11 cellular contexts compared by ENCODE assay signal in genomic region chr3:58487140-58487886, GRCh38. TPM values are rescaled to one million over a fixed set of nuclear protein-coding genes. Genes with fewer than 3 reads are reported as not detected.
A peak's percentile ranks its signal among the peaks of the same experiment; 100 is the strongest.
DNase-seq lines count a peak whose midpoint lies in the region; ATAC-seq, FAIRE-seq and TF ChIP-seq lines count a peak whose summit lies in the region.
"Had no signal": no experiment of that assay in that cellular context is flagged by ENCODE, and none has a peak within 500 bp of the region (broad histone marks: within the 10 kb centered on the region; RNA-seq: fewer than 3 reads in every experiment).

No MANE protein-coding gene starts in this region.

- no peak for FAIRE-seq in GM12891 (lab: Jason Lieb, UNC)

- no peak overlapping the region for H3K4me3 ChIP-seq in BE2C (ENCODE audit: low read depth, low read length)
- H3K4me3 ChIP-seq in NB4 (ENCODE audit: low read depth, low read length), result no peak overlapping the region
- no peak overlapping the region for H3K4me3 ChIP-seq in SJCRH30

- TF ChIP-seq POLR2A in NB4 (IDR thresholded peaks at IDR 0.05; ENCODE audit: extremely low read depth, insufficient read length), result no peak
- no peak for TF ChIP-seq POLR2A in GM12891 (IDR thresholded peaks at IDR 0.05; ENCODE audit: low read depth, low read length)

- DNase-seq in BE2C, result peak; percentile 14
- DNase-seq in NB4 (ENCODE audit: low read depth), result peak; percentile 51
- peak; percentile 61 for DNase-seq in myocyte (ENCODE audit: low read depth)
- DNase-seq in SJCRH30, result no peak
- no peak for DNase-seq in epidermal melanocyte (ENCODE audit: insufficient read length, low spot score)
- no peak for DNase-seq in GM12891 (ENCODE audit: insufficient read length, low spot score)
- DNase-seq: activated gamma-delta T cell, hippocampal formation had no signal

- no peaks in the 10 kb centered on the region for H3K27me3 ChIP-seq in BE2C
- H3K27me3 ChIP-seq in SJCRH30, result no peaks in the 10 kb centered on the region

- H3K9me3 ChIP-seq in BE2C, result no peaks in the 10 kb centered on the region
- H3K9me3 ChIP-seq in SJCRH30 (replicated peaks), result no peaks in the 10 kb centered on the region

- no peaks in the 10 kb centered on the region for H3K36me3 ChIP-seq in BE2C
- no peaks in the 10 kb centered on the region for H3K36me3 ChIP-seq in SJCRH30

- TF ChIP-seq CTCF in BE2C (IDR thresholded peaks at IDR 0.05; ENCODE audit: low read depth, low read length) (no peak), NB4 (IDR thresholded peaks at IDR 0.05; ENCODE audit: low read depth, low read length) (no peak)

- ATAC-seq in GM18517 (IDR thresholded peaks at IDR 0.05; ENCODE audit: unreplicated experiment), result no peak

- H3K4me1 ChIP-seq in BE2C (no peaks in the 10 kb centered on the region), SJCRH30 (no peaks in the 10 kb centered on the region)

- H3K27ac ChIP-seq in cingulate gyrus (ENCODE audit: low read depth, low read length) (peak overlapping the region; percentile 25), SJCRH30 (no peak overlapping the region)

TF ChIP-seq in GM12891, 5 proteins besides CTCF, POLR2A, EP300 and RAD21:
- TF ChIP-seq PAX5 (IDR thresholded peaks at IDR 0.05; ENCODE audit: insufficient read depth, low read length, severe bottlenecking) (no peak), POU2F2 (IDR thresholded peaks at IDR 0.05; ENCODE audit: low read depth, low read length) (no peak), TAF1 (IDR thresholded peaks at IDR 0.05; ENCODE audit: low read depth, low read length) (no peak), SPI1 (IDR thresholded peaks at IDR 0.05; ENCODE audit: low read depth, low read length) (no peak), POLR2AphosphoS5 (IDR thresholded peaks at IDR 0.05; ENCODE audit: low read depth, low read length) (no peak)

RNA-seq across cellular contexts. Expression of gene KCTD6, which starts 4.6 kb away (rescaled TPM):
- 8.0 TPM for polyA plus RNA-seq in BE2C (2012; ENCODE audit: insufficient read depth, insufficient read length, low read depth)
- total RNA-seq in myocyte, result 11.7 and 14.0 TPM in 2 replicates
- polyA plus RNA-seq in myocyte (2012), result 5.2 TPM
- total RNA-seq in SJCRH30 (2014; rRNA removed; shearing (Covaris generic)), result 10.9 and 11.5 TPM in 2 replicates
- 2.3 TPM for polyA plus RNA-seq in GM12891 (2012; ENCODE audit: low read depth, missing spikeins)

RNA-seq across cellular contexts. Expression of gene ACOX2, which starts 49.7 kb away (rescaled TPM):
- polyA plus RNA-seq in BE2C (2012; ENCODE audit: insufficient read depth, insufficient read length, low read depth), result not detected
- total RNA-seq in myocyte, result 0.16 and 0.91 TPM in 2 replicates
- polyA plus RNA-seq in myocyte (2012), result 1.3 TPM
- 0.15 and 0.26 TPM in 2 replicates for total RNA-seq in SJCRH30 (2014; rRNA removed; shearing (Covaris generic))
- polyA plus RNA-seq in GM12891 (2012; ENCODE audit: low read depth, missing spikeins), result not detected
- total RNA-seq: T-helper 1 cell treated with Interleukin-12 subunit alpha and Interleukin-12 subunit beta and Interleukin-4 antibody, amounts not matched to agents 30 ng/mL and 1 ng/mL, for 36 hours had no signal

RNA-seq across cellular contexts. Expression of gene PDHB, which starts 53.7 kb away (rescaled TPM):
- 58.6 TPM for polyA plus RNA-seq in BE2C (2012; ENCODE audit: insufficient read depth, insufficient read length, low read depth)
- total RNA-seq in myocyte, result 196 and 319 TPM in 2 replicates
- polyA plus RNA-seq in myocyte (2012), result 124 TPM
- 60.4 and 63.7 TPM in 2 replicates for total RNA-seq in SJCRH30 (2014; rRNA removed; shearing (Covaris generic))
- 61.4 TPM for polyA plus RNA-seq in GM12891 (2012; ENCODE audit: low read depth, missing spikeins)

Comparison
In these comparisons a context has a peak if more than half of its experiments do, and no peak if none do; other contexts are left out.
1. DNase-seq: peak in BE2C (single experiment), NB4 (single experiment) and myocyte (single experiment); none in SJCRH30 (0 of 2), epidermal melanocyte (single experiment) and GM12891 (single experiment).